Comparison of ENCODE assay signal across 1 cellular context in the genomic region with DNA sequence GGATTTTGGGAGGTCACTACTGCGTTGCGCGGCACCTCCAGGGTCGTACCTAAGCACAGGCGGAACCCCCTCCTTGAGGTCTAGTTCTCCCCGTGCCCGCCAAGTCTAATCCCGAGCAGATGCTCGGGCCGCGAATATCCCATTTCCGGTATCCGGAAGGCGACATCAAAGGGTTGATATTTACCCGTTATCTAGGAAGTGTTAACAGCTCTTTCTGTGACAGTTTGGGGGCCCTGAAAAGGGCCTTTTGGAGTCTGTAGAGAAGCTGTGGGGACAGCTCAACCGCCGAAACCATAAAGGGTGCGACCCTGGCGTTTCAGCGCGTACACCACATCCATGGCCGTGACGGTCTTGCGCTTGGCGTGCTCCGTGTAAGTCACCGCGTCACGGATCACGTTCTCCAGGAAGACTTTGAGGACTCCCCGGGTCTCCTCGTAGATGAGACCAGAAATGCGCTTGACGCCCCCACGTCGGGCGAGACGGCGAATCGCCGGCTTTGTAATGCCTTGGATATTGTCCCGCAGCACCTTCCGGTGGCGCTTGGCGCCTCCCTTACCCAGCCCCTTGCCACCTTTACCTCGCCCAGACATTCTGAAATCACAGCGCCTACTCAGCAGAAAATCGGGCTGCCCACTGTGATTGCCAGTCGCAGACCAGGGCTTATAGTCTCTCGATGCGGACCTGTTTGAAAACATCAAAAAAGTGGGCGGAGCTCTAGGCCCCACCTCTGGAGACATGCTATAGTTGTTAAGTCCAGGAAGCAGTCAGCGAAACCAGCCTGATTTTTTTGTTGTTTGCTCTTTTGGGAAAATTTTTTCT.
TF ChIP-seq lines count a peak whose summit lies in the region.

No MANE protein-coding gene starts in this region.

TF ChIP-seq in HepG2, 621 proteins besides CTCF, POLR2A, EP300 and RAD21 (continued from another document and continues in another):
- TF ChIP-seq ZNF281 (CRISPR knock-in tag; IDR thresholded peaks at IDR 0.05; ENCODE audit: borderline replicate concordance) (no peak; the same call in 1 of the 2 replicates), ZNF142 (CRISPR knock-in tag; IDR thresholded peaks at IDR 0.05) (no peak), RFX3 (CRISPR knock-in tag; IDR thresholded peaks at IDR 0.05) (no peak; the same call in 1 of the 2 replicates), TEAD3 (CRISPR knock-in tag; optimal IDR thresholded peaks at IDR 0.05; ENCODE audit: borderline replicate concordance) (peak; percentile 22), ISX (CRISPR knock-in tag; conservative IDR thresholded peaks at IDR 0.05) (no peak), ZNF879 (CRISPR knock-in tag; IDR thresholded peaks at IDR 0.05) (no peak), THAP7 (CRISPR knock-in tag; IDR thresholded peaks at IDR 0.05) (peak; percentile 15; the same call in 1 of the 2 replicates), MAFF (IDR thresholded peaks at IDR 0.05; ENCODE audit: low read depth, low read length) (peak; percentile 93), SETDB1 (CRISPR knock-in tag; IDR thresholded peaks at IDR 0.05; ENCODE audit: borderline replicate concordance) (no peak), AGO1 (IDR thresholded peaks at IDR 0.05; ENCODE audit: low read depth, low read length, poor library complexity, severe bottlenecking) (no peak), AKNA (CRISPR knock-in tag; IDR thresholded peaks at IDR 0.05; ENCODE audit: borderline replicate concordance) (no peak; the same call in 1 of the 2 replicates), ZBTB46 (CRISPR knock-in tag; IDR thresholded peaks at IDR 0.05; ENCODE audit: borderline replicate concordance) (no peak; the same call in 1 of the 2 replicates), CREB1 (IDR thresholded peaks at IDR 0.05) (peak; percentile 70), CREB1 (CRISPR knock-in tag; IDR thresholded peaks at IDR 0.05) (peak; percentile 42; the same call in 1 of the 2 replicates), MED8 (CRISPR knock-in tag; IDR thresholded peaks at IDR 0.05; ENCODE audit: insufficient replicate concordance) (peak; percentile 68), TMF1 (CRISPR knock-in tag; IDR thresholded peaks at IDR 0.05; ENCODE audit: low read depth) (peak; percentile 66; the same call in 1 of the 2 replicates), ZNF230 (CRISPR knock-in tag; IDR thresholded peaks at IDR 0.05) (no peak), MXD1 (CRISPR knock-in tag; IDR thresholded peaks at IDR 0.05) (0 out of 2 replicates have a peak, but pooled peaks have one; percentile 35), MYNN (CRISPR knock-in tag; IDR thresholded peaks at IDR 0.05; ENCODE audit: low read depth) (peak; percentile 51; the same call in 1 of the 2 replicates), GRHL1 (CRISPR knock-in tag; conservative IDR thresholded peaks at IDR 0.05) (no peak), ZNF143 (CRISPR knock-in tag; IDR thresholded peaks at IDR 0.05) (no peak; the same call in 1 of the 2 replicates), RFXAP (CRISPR knock-in tag; IDR thresholded peaks at IDR 0.05; ENCODE audit: borderline replicate concordance) (peak; percentile 58)
- TF ChIP-seq, protein P1, sequence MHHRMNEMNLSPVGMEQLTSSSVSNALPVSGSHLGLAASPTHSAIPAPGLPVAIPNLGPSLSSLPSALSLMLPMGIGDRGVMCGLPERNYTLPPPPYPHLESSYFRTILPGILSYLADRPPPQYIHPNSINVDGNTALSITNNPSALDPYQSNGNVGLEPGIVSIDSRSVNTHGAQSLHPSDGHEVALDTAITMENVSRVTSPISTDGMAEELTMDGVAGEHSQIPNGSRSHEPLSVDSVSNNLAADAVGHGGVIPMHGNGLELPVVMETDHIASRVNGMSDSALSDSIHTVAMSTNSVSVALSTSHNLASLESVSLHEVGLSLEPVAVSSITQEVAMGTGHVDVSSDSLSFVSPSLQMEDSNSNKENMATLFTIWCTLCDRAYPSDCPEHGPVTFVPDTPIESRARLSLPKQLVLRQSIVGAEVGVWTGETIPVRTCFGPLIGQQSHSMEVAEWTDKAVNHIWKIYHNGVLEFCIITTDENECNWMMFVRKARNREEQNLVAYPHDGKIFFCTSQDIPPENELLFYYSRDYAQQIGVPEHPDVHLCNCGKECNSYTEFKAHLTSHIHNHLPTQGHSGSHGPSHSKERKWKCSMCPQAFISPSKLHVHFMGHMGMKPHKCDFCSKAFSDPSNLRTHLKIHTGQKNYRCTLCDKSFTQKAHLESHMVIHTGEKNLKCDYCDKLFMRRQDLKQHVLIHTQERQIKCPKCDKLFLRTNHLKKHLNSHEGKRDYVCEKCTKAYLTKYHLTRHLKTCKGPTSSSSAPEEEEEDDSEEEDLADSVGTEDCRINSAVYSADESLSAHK (CRISPR knock-in tag; IDR thresholded peaks at IDR 0.05; ENCODE audit: borderline replicate concordance) = no peak; the same call in 1 of the 2 replicates
